ENCODE assay signal across 18 cellular contexts in the genomic region with DNA sequence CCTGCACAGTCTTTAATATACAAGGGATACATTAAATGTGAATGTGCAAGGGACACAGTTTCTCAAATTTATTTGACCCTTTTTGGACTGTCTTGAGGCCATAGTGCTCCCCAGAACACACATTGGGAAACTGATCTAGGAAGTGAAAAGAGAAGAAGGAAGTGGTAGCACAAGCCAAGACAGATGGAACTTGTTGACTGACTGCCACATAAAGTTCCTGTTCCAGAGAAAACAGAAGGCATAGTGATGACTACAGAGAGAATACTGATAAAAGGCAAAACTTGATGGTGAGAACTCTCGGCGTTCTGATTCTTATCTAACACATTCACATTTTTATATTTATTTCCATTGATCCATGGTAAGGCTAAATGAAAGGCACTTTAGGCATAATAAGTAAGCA.
"Had no signal": no experiment of that assay in that cellular context is flagged by ENCODE, and none has a peak within 500 bp of the region (broad histone marks: within the 10 kb centered on the region; RNA-seq: fewer than 3 reads in every experiment).

No MANE protein-coding gene starts in this region.

- H3K4me1 ChIP-seq: pancreas, transverse colon, uterus had no signal

- H3K27ac ChIP-seq: pancreas, skin epidermis, transverse colon, uterus, VCaP had no signal

- ATAC-seq: activated CD4-positive, CD25-positive, alpha-beta regulatory T cell treated with anti-CD3 and anti-CD28 coated beads, Interleukin-2, amount 50 U/mL, for 24 hours; activated CD8-positive, alpha-beta memory T cell treated with anti-CD3 and anti-CD28 coated beads, Interleukin-2, amount 10 ng/mL, durations not matched to agents 7 days and 5 days; activated CD8-positive, alpha-beta T cell treated with anti-CD3 and anti-CD28 coated beads for 36 hours; pancreas; right cardiac atrium; stimulated activated naive CD8-positive, alpha-beta T cell treated with anti-CD3 and anti-CD28 coated beads, Interleukin-15, amount 100 ng/mL, for 72 hours had no signal

- H3K36me3 ChIP-seq: pancreas, transverse colon, uterus had no signal

- H3K9me3 ChIP-seq: pancreas, uterus had no signal

- DNase-seq: activated CD4-positive, alpha-beta T cell treated with anti-CD3 and anti-CD28 coated beads, Interleukin-2, amount 10 ng/mL, durations not matched to agents 7 days and 5 days; activated CD8-positive, alpha-beta memory T cell treated with anti-CD3 and anti-CD28 coated beads, Interleukin-2, amount 10 ng/mL, durations not matched to agents 7 days and 5 days; activated CD8-positive, alpha-beta T cell treated with anti-CD3 and anti-CD28 coated beads for 36 hours; activated effector memory CD4-positive, alpha-beta T cell treated with anti-CD3 and anti-CD28 coated beads, Interleukin-2, amount 50 U/mL, for 16 hours; activated naive CD4-positive, alpha-beta T cell treated with anti-CD3 and anti-CD28 coated beads, Interleukin-2, amount 10 ng/mL, durations not matched to agents 7 days and 5 days; activated T-cell treated with anti-CD3 and anti-CD28 coated beads for 4 hours; erythroblast; mesenchymal stem cell; nephron progenitor cell; pancreas; right cardiac atrium; stimulated activated CD4-positive, alpha-beta T cell treated with anti-CD3 and anti-CD28 coated beads, Interleukin-1b, Interleukin-23, amount 100 ng/mL, for 48 hours; stimulated activated naive CD8-positive, alpha-beta T cell treated with anti-CD3 and anti-CD28 coated beads, Interleukin-15, amount 100 ng/mL, for 72 hours; transverse colon; uterus had no signal

- H3K27me3 ChIP-seq: pancreas, transverse colon, uterus had no signal

- H3K4me3 ChIP-seq: pancreas, skin epidermis, transverse colon, uterus had no signal
